In genomic region chrX:77635372-77635771, GRCh38 we compare ENCODE assay signal across 13 cellular contexts.
DNase-seq lines count a peak whose midpoint lies in the region; ATAC-seq, FAIRE-seq and TF ChIP-seq lines count a peak whose summit lies in the region.
"Had no signal": no experiment of that assay in that cellular context is flagged by ENCODE, and none has a peak within 500 bp of the region (broad histone marks: within the 10 kb centered on the region; RNA-seq: fewer than 3 reads in every experiment).

No MANE protein-coding gene starts in this region.

- WGBS in A549 (ENCODE audit: missing lambda C conversion rate) = 93% methylated on average over 2 of the region's 2 CpGs
- no CpG with 5 or more reads among the region's 2 CpGs for WGBS in IMR-90 (ENCODE audit: extremely low coverage in 2 of 2, insufficient read length in 1 of 2), 2 experiments

- H2BK15ac ChIP-seq in IMR-90 (ENCODE audit: low read depth, low read length) = no peak overlapping the region

- no peak overlapping the region for H2AK5ac ChIP-seq in IMR-90 (ENCODE audit: low read depth, low read length)

- BruUV-seq in IMR-90 (replicated peaks; lab: Mats Ljungman, UMichigan) = no TSS peak

- H3K4me2 ChIP-seq in A549 (no peak overlapping the region), IMR-90 (ENCODE audit: low read depth, low read length) (no peak overlapping the region)

- H3K36me3 ChIP-seq in IMR-90 (ENCODE audit: control insufficient read depth, insufficient read depth, low read length) (peaks cover 4% of the 10 kb centered on the region; the same call in 1 of the 2 replicates), neutrophil (peaks cover 18% of the 10 kb centered on the region)

- intact Hi-C loops in activated naive CD4-positive, alpha-beta T cell treated with anti-CD3 and anti-CD28 coated beads for 36 hours (cut with micrococcal nuclease) = no loop called here
- intact Hi-C loops in IMR-90 (cut with micrococcal nuclease) = no loop called here

- TF ChIP-seq CTCF in A549 (IDR thresholded peaks at IDR 0.05) = no peak
- no peak for TF ChIP-seq CTCF in IMR-90 (conservative IDR thresholded peaks at IDR 0.05; ENCODE audit: low read depth, low read length)
- no peak for TF ChIP-seq CTCF in neutrophil (IDR thresholded peaks at IDR 0.05)

- H3K27me3 Mint-ChIP-seq in activated naive CD4-positive, alpha-beta T cell treated with anti-CD3 and anti-CD28 coated beads, Interleukin-2, amount 50 U/mL, for 24 hours = no peaks in the 10 kb centered on the region
- no peaks in the 10 kb centered on the region for H3K27me3 Mint-ChIP-seq in activated naive CD4-positive, alpha-beta T cell treated with anti-CD3 and anti-CD28 coated beads for 36 hours (ENCODE audit: low read depth)
- H3K27me3 Mint-ChIP-seq: CD4-positive, alpha-beta memory T cell had no signal

- H2AFZ ChIP-seq in IMR-90 (replicated peaks; ENCODE audit: low read length, poor library complexity) = no peak overlapping the region

- H3K27ac Mint-ChIP-seq in activated naive CD4-positive, alpha-beta T cell treated with anti-CD3 and anti-CD28 coated beads, Interleukin-2, amount 50 U/mL, for 24 hours = peak overlapping the region; percentile 85
- no peak overlapping the region for H3K27ac Mint-ChIP-seq in activated naive CD4-positive, alpha-beta T cell treated with anti-CD3 and anti-CD28 coated beads for 36 hours
- H3K27ac Mint-ChIP-seq: H9 had no signal

- no peak overlapping the region for H3K23ac ChIP-seq in IMR-90 (ENCODE audit: low read depth, low read length)

- H4K8ac ChIP-seq in IMR-90 (ENCODE audit: low read depth in 2 of 2, low read length in 2 of 2) = no peak overlapping the region

- no peak overlapping the region for H4K5ac ChIP-seq in IMR-90 (ENCODE audit: low read depth, low read length)

- no peaks in the 10 kb centered on the region for H3K4me1 ChIP-seq in A549
- H3K4me1 ChIP-seq in IMR-90 (ENCODE audit: control insufficient read depth, insufficient read depth, low read length) = no peaks in the 10 kb centered on the region
- no peaks in the 10 kb centered on the region for H3K4me1 ChIP-seq in neutrophil (ENCODE audit: control insufficient read depth in 1 of 2, insufficient read depth in 1 of 2, low read depth in 1 of 2, low read length in 1 of 2)

- peaks cover 3% of the 10 kb centered on the region for H3K4me1 Mint-ChIP-seq in activated naive CD4-positive, alpha-beta T cell treated with anti-CD3 and anti-CD28 coated beads, Interleukin-2, amount 50 U/mL, for 24 hours
- no peaks in the 10 kb centered on the region for H3K4me1 Mint-ChIP-seq in activated naive CD4-positive, alpha-beta T cell treated with anti-CD3 and anti-CD28 coated beads for 36 hours (ENCODE audit: low read depth)
- H3K4me1 Mint-ChIP-seq: H9 had no signal

- H4K91ac ChIP-seq in IMR-90 (ENCODE audit: insufficient read depth, low read depth, low read length) = no peak overlapping the region

- H3K56ac ChIP-seq in IMR-90 (ENCODE audit: extremely low read depth, insufficient read depth, low read length) = no peak overlapping the region

- H3K14ac ChIP-seq in IMR-90 (replicated peaks; ENCODE audit: low read depth, low read length) = no peak overlapping the region

- H4K20me1 ChIP-seq in IMR-90 (ENCODE audit: insufficient read depth, low read length) = no peaks in the 10 kb centered on the region

- no peak overlapping the region for H3K4me3 Mint-ChIP-seq in activated naive CD4-positive, alpha-beta T cell treated with anti-CD3 and anti-CD28 coated beads, Interleukin-2, amount 50 U/mL, for 24 hours
- no peak overlapping the region for H3K4me3 Mint-ChIP-seq in activated naive CD4-positive, alpha-beta T cell treated with anti-CD3 and anti-CD28 coated beads for 36 hours
- H3K4me3 Mint-ChIP-seq: CD4-positive, alpha-beta memory T cell; H9 had no signal

- no peaks in the 10 kb centered on the region for H3K9me3 Mint-ChIP-seq in activated naive CD4-positive, alpha-beta T cell treated with anti-CD3 and anti-CD28 coated beads, Interleukin-2, amount 50 U/mL, for 24 hours
- H3K9me3 Mint-ChIP-seq in activated naive CD4-positive, alpha-beta T cell treated with anti-CD3 and anti-CD28 coated beads for 36 hours = peaks cover 1% of the 10 kb centered on the region

- no peaks in the 10 kb centered on the region for H3K9me3 ChIP-seq in A549
- H3K9me3 ChIP-seq in IMR-90 (ENCODE audit: control insufficient read depth, insufficient read depth, low read length) = no peaks in the 10 kb centered on the region
- no peaks in the 10 kb centered on the region for H3K9me3 ChIP-seq in neutrophil

- in situ Hi-C loops in IMR-90 (cut with MboI; ENCODE audit: low sequenced_read_pairs) = no loop called here

- no peak for TF ChIP-seq EP300 in A549 (IDR thresholded peaks at IDR 0.05)

- no peak overlapping the region for H2BK120ac ChIP-seq in IMR-90 (ENCODE audit: low read depth, low read length)

- no peak overlapping the region for H3K4me3 ChIP-seq in A549
- H3K4me3 ChIP-seq in IMR-90 (ENCODE audit: insufficient read depth, low read depth, low read length) = no peak overlapping the region
- H3K4me3 ChIP-seq in neutrophil (ENCODE audit: low read depth in 1 of 2, low read length in 1 of 2) = no peak overlapping the region

- no peaks in the 10 kb centered on the region for H3K9me1 ChIP-seq in IMR-90 (ENCODE audit: insufficient read depth, low read length)

- no peak overlapping the region for H3K4ac ChIP-seq in IMR-90 (ENCODE audit: low read depth, low read length)

- POLR2A ChIA-PET in A549 (lab: Yijun Ruan, JAX) = interaction anchor here (0.6 kb wide), 1 partner anchor 51 kb away, joined by 8 read pairs; no protein-coding TSS in a partner anchor
- POLR2A ChIA-PET in IMR-90 (lab: Charles Lee; ENCODE audit: unreplicated experiment) = no interaction called here

- H3K79me1 ChIP-seq in IMR-90 (ENCODE audit: low read depth in 1 of 2, low read length in 2 of 2) = 0 out of 4 replicates have a peak, but pooled peaks cover 0 to 4% of the 10 kb centered on the region in 2 experiments

- TF ChIP-seq RAD21 in A549 (conservative IDR thresholded peaks at IDR 0.05 in 1 of 2, IDR thresholded peaks at IDR 0.05 in 1 of 2) (no peak), IMR-90 (IDR thresholded peaks at IDR 0.05; ENCODE audit: low read length) (no peak)

- no peak overlapping the region for H2BK5ac ChIP-seq in IMR-90 (ENCODE audit: low read depth, low read length, poor library complexity, severe bottlenecking)

- H3K27me3 ChIP-seq in IMR-90 (ENCODE audit: control insufficient read depth, insufficient read depth, low read length) = no peaks in the 10 kb centered on the region
- H3K27me3 ChIP-seq in neutrophil = no peaks in the 10 kb centered on the region

- FAIRE-seq in A549 (lab: Jason Lieb, UNC) = no peak

- no peak overlapping the region for H3K27ac ChIP-seq in A549
- H3K27ac ChIP-seq in IMR-90 (ENCODE audit: insufficient read depth, low read length) = no peak overlapping the region
- peak overlapping the region; percentile 65 for H3K27ac ChIP-seq in neutrophil
- H3K27ac ChIP-seq: C4-2B had no signal

- no peak for TF ChIP-seq POLR2A in A549 (IDR thresholded peaks at IDR 0.05; ENCODE audit: low read length)
- TF ChIP-seq POLR2A in IMR-90 (IDR thresholded peaks at IDR 0.05; ENCODE audit: low read depth, low read length) = no peak

- CTCF ChIA-PET in activated naive CD4-positive, alpha-beta T cell treated with anti-CD3 and anti-CD28 coated beads for 36 hours (lab: Charles Lee) = interaction anchor here (0.6 kb wide), 1 partner anchor 26 kb away, joined by 3 read pairs; no protein-coding TSS in a partner anchor
- CTCF ChIA-PET in A549 (lab: Yijun Ruan, JAX) = no interaction called here
- CTCF ChIA-PET in IMR-90 (lab: Yijun Ruan, JAX) = interaction anchor here (0.6 kb wide), 1 partner anchor 188 kb away, joined by 4 read pairs; the partner anchor contains the start of gene FGF16

- H3K36me3 Mint-ChIP-seq in activated naive CD4-positive, alpha-beta T cell treated with anti-CD3 and anti-CD28 coated beads, Interleukin-2, amount 50 U/mL, for 24 hours = peaks cover 13% of the 10 kb centered on the region
- peaks cover 12% of the 10 kb centered on the region for H3K36me3 Mint-ChIP-seq in activated naive CD4-positive, alpha-beta T cell treated with anti-CD3 and anti-CD28 coated beads for 36 hours (ENCODE audit: low read depth)

- no peak overlapping the region for H3K18ac ChIP-seq in IMR-90 (ENCODE audit: low read depth, low read length)

- dilution Hi-C loops in IMR-90 (cut with HindIII; ENCODE audit: low sequenced_read_pairs, unreplicated experiment) = no loop called here

- no peak overlapping the region for H2BK20ac ChIP-seq in IMR-90 (ENCODE audit: low read depth, low read length)

- no peak overlapping the region for H2AK9ac ChIP-seq in IMR-90 (replicated peaks; ENCODE audit: low read depth, low read length, poor library complexity)

- H3K9ac ChIP-seq in IMR-90 (ENCODE audit: low read depth, low read length) = no peak overlapping the region

- no peak for ATAC-seq in A549
- no peak for ATAC-seq in IMR-90 (ENCODE audit: low read depth)

- no peak for DNase-seq in activated naive CD4-positive, alpha-beta T cell treated with anti-CD3 and anti-CD28 coated beads for 36 hours
- no peak for DNase-seq in A549 (ENCODE audit: low read depth in 1 of 2, low spot score in 1 of 2)
- no peak for DNase-seq in IMR-90
- no peak for DNase-seq in dedifferentiated amniotic fluid mesenchymal stem cell (ENCODE audit: extremely low spot score)
- DNase-seq: ACHN; CD4-positive, alpha-beta memory T cell; DMS79 treated with DMSO at 0.1 percent for 48 hours; GF-D8; GOT3; H9 had no signal

TF ChIP-seq in A549, 52 proteins besides CTCF, POLR2A, EP300 and RAD21:
- TF ChIP-seq MAFK (IDR thresholded peaks at IDR 0.05; ENCODE audit: partially characterized antibody) = peak; percentile 92
- TF ChIP-seq JUN (IDR thresholded peaks at IDR 0.05) = no peak
- no peak for TF ChIP-seq FOSL2 (IDR thresholded peaks at IDR 0.05)
- no peak for TF ChIP-seq FOSL2 (CRISPR knock-in tag; IDR thresholded peaks at IDR 0.05)
- TF ChIP-seq HOXA7 (CRISPR knock-in tag; IDR thresholded peaks at IDR 0.05) = no peak
- no peak for TF ChIP-seq EHMT2 (IDR thresholded peaks at IDR 0.05; ENCODE audit: low read depth)

TF ChIP-seq in IMR-90, 13 proteins besides CTCF, POLR2A, EP300 and RAD21:
- TF ChIP-seq RFX5 (IDR thresholded peaks at IDR 0.05; ENCODE audit: low read depth, low read length) = no peak
- TF ChIP-seq MAFK (IDR thresholded peaks at IDR 0.05; ENCODE audit: low read depth, low read length) = peak; percentile 90
